ENCODE assay signal across 1 cellular context in genomic region chr22:50182176-50183081, GRCh38.
TF ChIP-seq lines count a peak whose summit lies in the region.

No MANE protein-coding gene starts in this region.

TF ChIP-seq in IMR-90, 13 proteins besides CTCF, POLR2A, EP300 and RAD21:
- no peak for TF ChIP-seq RCOR1 (IDR thresholded peaks at IDR 0.05; ENCODE audit: insufficient replicate concordance, low read length)
- no peak for TF ChIP-seq MAZ (IDR thresholded peaks at IDR 0.05; ENCODE audit: borderline replicate concordance, low read depth, low read length)
- TF ChIP-seq NFE2L2 (IDR thresholded peaks at IDR 0.05; ENCODE audit: low read depth, low read length) = no peak
- no peak for TF ChIP-seq BHLHE40 (IDR thresholded peaks at IDR 0.05; ENCODE audit: low read depth, low read length)
- no peak for TF ChIP-seq CEBPB (IDR thresholded peaks at IDR 0.05; ENCODE audit: low read depth, low read length)
- TF ChIP-seq RFX5 (IDR thresholded peaks at IDR 0.05; ENCODE audit: low read depth, low read length) = no peak
- no peak for TF ChIP-seq ELK1 (IDR thresholded peaks at IDR 0.05; ENCODE audit: borderline replicate concordance, low read depth, low read length)
- no peak for TF ChIP-seq MAFK (IDR thresholded peaks at IDR 0.05; ENCODE audit: low read depth, low read length)
- TF ChIP-seq MXI1 (IDR thresholded peaks at IDR 0.05; ENCODE audit: borderline replicate concordance, low read depth, low read length) = no peak
- no peak for TF ChIP-seq CHD1 (IDR thresholded peaks at IDR 0.05; ENCODE audit: low read depth, low read length)
- TF ChIP-seq FOS (IDR thresholded peaks at IDR 0.05; ENCODE audit: low read depth, low read length) = no peak
- no peak for TF ChIP-seq SMC3 (IDR thresholded peaks at IDR 0.05; ENCODE audit: low read depth, low read length)
- no peak for TF ChIP-seq USF2 (IDR thresholded peaks at IDR 0.05; ENCODE audit: low read depth, low read length)
TF ChIP-seq in IMR-90: peak in this region for 0.
